Comparison of ENCODE assay signal across 8 cellular contexts in genomic region chr12:69470189-69471094, GRCh38. TPM values are rescaled to one million over a fixed set of nuclear protein-coding genes. Genes with fewer than 3 reads are reported as not detected.
DNase-seq lines count a peak whose midpoint lies in the region; ATAC-seq and TF ChIP-seq lines count a peak whose summit lies in the region.

A gene with protein sequence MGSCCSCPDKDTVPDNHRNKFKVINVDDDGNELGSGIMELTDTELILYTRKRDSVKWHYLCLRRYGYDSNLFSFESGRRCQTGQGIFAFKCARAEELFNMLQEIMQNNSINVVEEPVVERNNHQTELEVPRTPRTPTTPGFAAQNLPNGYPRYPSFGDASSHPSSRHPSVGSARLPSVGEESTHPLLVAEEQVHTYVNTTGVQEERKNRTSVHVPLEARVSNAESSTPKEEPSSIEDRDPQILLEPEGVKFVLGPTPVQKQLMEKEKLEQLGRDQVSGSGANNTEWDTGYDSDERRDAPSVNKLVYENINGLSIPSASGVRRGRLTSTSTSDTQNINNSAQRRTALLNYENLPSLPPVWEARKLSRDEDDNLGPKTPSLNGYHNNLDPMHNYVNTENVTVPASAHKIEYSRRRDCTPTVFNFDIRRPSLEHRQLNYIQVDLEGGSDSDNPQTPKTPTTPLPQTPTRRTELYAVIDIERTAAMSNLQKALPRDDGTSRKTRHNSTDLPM (plus strand): TSS chr12:69470388. CDS start chr12:69569031, 98,643 bp downstream.

- H3K36me3 Mint-ChIP-seq in chondrocyte (ENCODE audit: low read depth), result no peaks in the 10 kb centered on the region

- peak within 1 kb of the TSS; percentile 97 for H3K4me3 Mint-ChIP-seq in chondrocyte (ENCODE audit: unreplicated experiment)

- ATAC-seq in GM19043 (IDR thresholded peaks at IDR 0.05; ENCODE audit: low read depth, unreplicated experiment) (peak; percentile 96), HG03378 (IDR thresholded peaks at IDR 0.05; ENCODE audit: unreplicated experiment) (peak; percentile 80)

- peak within 1 kb of the TSS; percentile 100 for H3K27ac Mint-ChIP-seq in chondrocyte (ENCODE audit: unreplicated experiment)

- H3K9me3 Mint-ChIP-seq in chondrocyte (ENCODE audit: low read depth), result no peaks in the 10 kb centered on the region

- peaks cover 60% of the 10 kb centered on the region for H3K4me1 Mint-ChIP-seq in chondrocyte (ENCODE audit: low read depth)

- peak; percentile 76 for TF ChIP-seq CTCF in chondrocyte (IDR thresholded peaks at IDR 0.05)

- peak; percentile 95 for DNase-seq in Ammon's horn (ENCODE audit: low spot score)
- DNase-seq in NCI-H446 treated with DMSO at 0.1 percent for 48 hours (lab: John Stamatoyannopoulos, UW), result peak; percentile 83
- DNase-seq in activated CD4-positive, alpha-beta T cell treated with anti-CD3 and anti-CD28 coated beads for 1 hour, result peak; percentile 69
- peak; percentile 96 for DNase-seq in chondrocyte (ENCODE audit: low spot score)
- DNase-seq in kidney tubule cell (ENCODE audit: low spot score), result peak; percentile 89
- peak; percentile 62 to 89 (median 72) for DNase-seq in stimulated activated CD4-positive, alpha-beta T cell treated with anti-CD3 and anti-CD28 coated beads, Interleukin-1b, Interleukin-23, amount 100 ng/mL, for 24 hours (ENCODE audit: low read depth in 4 of 4, low spot score in 1 of 4)

- H3K27me3 Mint-ChIP-seq in chondrocyte (ENCODE audit: low read depth), result no peaks in the 10 kb centered on the region

RNA-seq across cellular contexts. Expression of the gene that starts here (rescaled TPM):
- 45.1 to 52.7 TPM (median 46.9 TPM) in 3 replicates for total RNA-seq in chondrocyte

Comparison
In these comparisons a context has a peak if more than half of its experiments do, and no peak if none do; other contexts are left out.
1. Peak in every context shown above with its lines: DNase-seq and ATAC-seq.